Comparison of ENCODE assay signal across 18 cellular contexts in genomic region chr11:77093056-77093891, GRCh38. TPM values are rescaled to one million over a fixed set of nuclear protein-coding genes. Genes with fewer than 3 reads are reported as not detected.
"Had no signal": no experiment of that assay in that cellular context is flagged by ENCODE, and none has a peak within 500 bp of the region (broad histone marks: within the 10 kb centered on the region; RNA-seq: fewer than 3 reads in every experiment).

No MANE protein-coding gene starts in this region.

- H3K4me3 ChIP-seq: pancreas, skin epidermis had no signal

- H3K36me3 ChIP-seq: pancreas had no signal

- ATAC-seq: effector memory CD8-positive, alpha-beta T cell; pancreas; stimulated activated naive CD8-positive, alpha-beta T cell treated with anti-CD3 and anti-CD28 coated beads, Interleukin-15, Interleukin-2, amounts not matched to agents 100 U/mL and 50 U/mL, for 24 hours had no signal

- FAIRE-seq: pancreas had no signal

- H3K27ac ChIP-seq: epithelial cell of prostate, pancreas, skin epidermis had no signal

- H3K9me3 ChIP-seq: pancreas had no signal

- DNase-seq: activated naive CD4-positive, alpha-beta T cell; activated naive CD8-positive, alpha-beta T cell treated with anti-CD3 and anti-CD28 coated beads, Interleukin-2, amount 10 ng/mL, durations not matched to agents 7 days and 5 days; cerebellar nuclear complex; dermis blood vessel endothelial cell; effector memory CD8-positive, alpha-beta T cell; foreskin melanocyte; stimulated activated CD4-positive, alpha-beta T cell treated with anti-CD3 and anti-CD28 coated beads, Interleukin-4, amount 100 ng/mL, for 4 hours; stimulated activated CD8-positive, alpha-beta memory T cell treated with anti-CD3 and anti-CD28 coated beads, Interleukin-4, amount 100 ng/mL, for 48 hours; stimulated activated naive CD8-positive, alpha-beta T cell treated with anti-CD3 and anti-CD28 coated beads, Interleukin-15, Interleukin-2, amounts not matched to agents 100 U/mL and 50 U/mL, for 24 hours had no signal

- H3K27me3 ChIP-seq: pancreas had no signal

RNA-seq across cellular contexts. Expression of gene OMP, which starts 9.4 kb away (rescaled TPM):
- total RNA-seq: activated CD8-positive, alpha-beta memory T cell treated with anti-CD3 and anti-CD28 coated beads for 36 hours; activated naive CD8-positive, alpha-beta T cell treated with anti-CD3 and anti-CD28 coated beads, Interleukin-2, amount 10 ng/mL, durations not matched to agents 7 days and 5 days; activated T-helper 1 cell treated with anti-CD3 and anti-CD28 coated beads, Interleukin-12 subunit alpha, Interleukin-12 subunit beta, Interleukin-2, Interleukin-4 antibody, amounts not matched to agents 30 ng/mL and 10 ng/mL and 1 ng/mL, durations not matched to agents 14 hours and 24 hours and 36 hours; dermis blood vessel endothelial cell; mesenteric fat pad; neural crest cell had no signal
- polyA plus RNA-seq: fibroblast of lung had no signal

RNA-seq across cellular contexts. Expression of gene B3GNT6, which starts 59.1 kb away (rescaled TPM):
- total RNA-seq: activated CD8-positive, alpha-beta memory T cell treated with anti-CD3 and anti-CD28 coated beads for 36 hours; activated naive CD8-positive, alpha-beta T cell treated with anti-CD3 and anti-CD28 coated beads, Interleukin-2, amount 10 ng/mL, durations not matched to agents 7 days and 5 days; activated T-helper 1 cell treated with anti-CD3 and anti-CD28 coated beads, Interleukin-12 subunit alpha, Interleukin-12 subunit beta, Interleukin-2, Interleukin-4 antibody, amounts not matched to agents 30 ng/mL and 10 ng/mL and 1 ng/mL, durations not matched to agents 14 hours and 24 hours and 36 hours; dermis blood vessel endothelial cell; fibroblast of lung; liver; mesenteric fat pad; neural crest cell had no signal
- polyA plus RNA-seq: fibroblast of lung, liver, pancreas had no signal
